Comparison of ENCODE assay signal across 14 cellular contexts in genomic region chr9:19026375-19026774, GRCh38. TPM values are rescaled to one million over a fixed set of nuclear protein-coding genes. Genes with fewer than 3 reads are reported as not detected.
"Had no signal": no experiment of that assay in that cellular context is flagged by ENCODE, and none has a peak within 500 bp of the region (broad histone marks: within the 10 kb centered on the region; RNA-seq: fewer than 3 reads in every experiment).

No MANE protein-coding gene starts in this region.

- DNase-seq: activated CD8-positive, alpha-beta memory T cell treated with anti-CD3 and anti-CD28 coated beads for 24 hours; brain microvascular endothelial cell; effector memory CD8-positive, alpha-beta T cell; islet precursor cell; left lung; mesenchymal stem cell; sigmoid colon; stimulated activated CD4-positive, alpha-beta T cell treated with anti-CD3 and anti-CD28 coated beads, Interleukin-4, amount 100 ng/mL, for 24 hours; T-helper 17 cell; thyroid gland had no signal

- FAIRE-seq: urothelium cell line had no signal

- H3K4me3 ChIP-seq: gastroesophageal sphincter, left lung, sigmoid colon, thyroid gland had no signal

- ATAC-seq: effector memory CD8-positive, alpha-beta T cell; gastroesophageal sphincter; left lung; T-helper 17 cell had no signal

RNA-seq across cellular contexts. Expression of gene SAXO1, which starts 6.6 kb away (rescaled TPM):
- total RNA-seq: left lung, osteocyte, pulmonary artery endothelial cell, T-helper 17 cell had no signal
